ENCODE assay signal across 24 cellular contexts in the genomic region with DNA sequence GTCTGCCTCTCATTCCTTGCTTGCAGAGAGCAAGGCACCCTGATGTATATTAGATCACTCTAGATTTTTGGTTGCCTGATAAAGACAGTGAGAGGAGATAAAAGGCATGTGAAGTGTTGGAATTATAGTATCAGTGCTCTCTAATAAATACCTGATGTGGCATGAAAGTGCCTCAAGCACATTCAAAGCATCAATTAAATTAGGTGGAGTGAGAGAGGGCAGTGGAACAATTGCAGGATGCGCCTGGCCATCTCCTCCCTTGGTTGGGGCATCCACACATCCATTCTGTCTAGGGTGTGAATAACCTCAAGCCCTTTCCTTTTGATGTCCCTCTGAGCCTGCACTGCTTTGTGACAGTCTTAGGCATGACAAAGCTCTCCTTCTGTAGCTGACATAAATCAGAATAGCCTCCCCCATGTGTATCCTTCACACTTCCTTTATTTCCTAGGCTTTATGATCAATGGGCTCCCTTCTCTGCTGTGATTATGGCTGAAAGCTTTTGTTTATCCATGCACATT. TPM values are rescaled to one million over a fixed set of nuclear protein-coding genes. Genes with fewer than 3 reads are reported as not detected.
DNase-seq lines count a peak whose midpoint lies in the region; ATAC-seq and TF ChIP-seq lines count a peak whose summit lies in the region.
"Had no signal": no experiment of that assay in that cellular context is flagged by ENCODE, and none has a peak within 500 bp of the region (broad histone marks: within the 10 kb centered on the region; RNA-seq: fewer than 3 reads in every experiment).

No MANE protein-coding gene starts in this region.

- TF ChIP-seq CTCF in thyroid gland (IDR thresholded peaks at IDR 0.05), result no peak

- intact Hi-C loops in thyroid gland (cut with DNase I), result loop anchor here (5.0 kb wide), 2 partner anchors 113 to 188 kb away; no protein-coding TSS in a partner anchor

- peaks cover 64% of the 10 kb centered on the region for H3K4me1 Mint-ChIP-seq in activated T-cell treated with anti-CD3 and anti-CD28 coated beads, Interleukin-2, amount 50 U/mL, for 24 hours (ENCODE audit: low read depth)

- H3K9me3 Mint-ChIP-seq in activated T-cell treated with anti-CD3 and anti-CD28 coated beads, Interleukin-2, amount 50 U/mL, for 24 hours, result no peaks in the 10 kb centered on the region
- H3K9me3 Mint-ChIP-seq: activated B cell treated with CpG ODN at 0.5 μM for 24 hours; CD4-positive, alpha-beta T cell had no signal

- H3K27ac Mint-ChIP-seq in activated T-cell treated with anti-CD3 and anti-CD28 coated beads, Interleukin-2, amount 50 U/mL, for 24 hours, result peak overlapping the region; percentile 87
- H3K27ac Mint-ChIP-seq: activated B cell treated with CpG ODN at 0.5 μM for 24 hours; CD4-positive, alpha-beta T cell had no signal

- peaks cover 6% of the 10 kb centered on the region for H3K27me3 Mint-ChIP-seq in activated T-cell treated with anti-CD3 and anti-CD28 coated beads, Interleukin-2, amount 50 U/mL, for 24 hours
- H3K27me3 Mint-ChIP-seq: CD4-positive, alpha-beta T cell had no signal

- WGBS in thyroid gland, 2 donors, result 85 to 92% methylated on average over 1 of the region's 1 CpG

- H3K36me3 Mint-ChIP-seq in activated T-cell treated with anti-CD3 and anti-CD28 coated beads, Interleukin-2, amount 50 U/mL, for 24 hours (ENCODE audit: low read depth), result peaks cover 2% of the 10 kb centered on the region

- ATAC-seq in GM21723 (IDR thresholded peaks at IDR 0.05; ENCODE audit: unreplicated experiment) (no peak), GM21786 (IDR thresholded peaks at IDR 0.05; ENCODE audit: unreplicated experiment) (no peak)

- H3K9ac ChIP-seq in adipocyte (ENCODE audit: low read length), result peak overlapping the region; percentile 96

- H3K9me3 ChIP-seq in adipocyte (ENCODE audit: control insufficient read depth, low read length), result no peaks in the 10 kb centered on the region
- H3K9me3 ChIP-seq in thyroid gland, result no peaks in the 10 kb centered on the region
- H3K9me3 ChIP-seq: ascending aorta, stomach, uterus had no signal

- TF ChIP-seq POLR2A in thyroid gland (IDR thresholded peaks at IDR 0.05), result no peak

- H3K27me3 ChIP-seq in adipocyte (replicated peaks; ENCODE audit: control insufficient read depth, insufficient read depth, low read length), result no peaks in the 10 kb centered on the region
- H3K27me3 ChIP-seq in thyroid gland, result no peaks in the 10 kb centered on the region
- H3K27me3 ChIP-seq: ascending aorta, stomach, uterus had no signal

- no peak for DNase-seq in activated T-cell treated with anti-CD3 and anti-CD28 coated beads, Interleukin-2, amount 50 U/mL, for 24 hours
- DNase-seq in activated T-cell treated with anti-CD3 and anti-CD28 coated beads, Interleukin-2, amount 50 U/mL, for 1 hour, result no peak
- DNase-seq in adipocyte (ENCODE audit: low read depth) (no peak), left kidney (ENCODE audit: low read depth, low spot score) (peak; percentile 80), thyroid gland (no peak), glomerular visceral epithelial cell (ENCODE audit: extremely low spot score) (no peak)
- DNase-seq: ACHN; activated B cell treated with CpG ODN at 0.5 μM for 24 hours; activated gamma-delta T cell; CD4-positive, alpha-beta T cell; cortex of kidney; DMS79 treated with DMSO at 0.1 percent for 48 hours; erythroblast; midbrain; MM.1S; NCI-H187 treated with DMSO at 0.1 percent for 48 hours; NCI-H510A treated with DMSO at 0.1 percent for 48 hours; SHP77 treated with DMSO at 0.1 percent for 48 hours; stimulated activated CD4-positive, alpha-beta T cell treated with anti-CD3 and anti-CD28 coated beads, Interleukin-15, amount 100 ng/mL, for 24 hours; stomach; uterus had no signal

- peaks cover 90% of the 10 kb centered on the region for H3K4me1 ChIP-seq in adipocyte (ENCODE audit: control insufficient read depth, insufficient read depth, low read length)
- H3K4me1 ChIP-seq in thyroid gland, result peaks cover 54 to 69% of the 10 kb centered on the region in 2 donors

- peak overlapping the region; percentile 52 for H3K4me3 ChIP-seq in adipocyte (ENCODE audit: low read length)
- H3K4me3 ChIP-seq in thyroid gland (replicated peaks in 1 of 3), result no peak overlapping the region
- H3K4me3 ChIP-seq: ascending aorta, stomach, uterus had no signal

- H3K4me3 Mint-ChIP-seq in activated T-cell treated with anti-CD3 and anti-CD28 coated beads, Interleukin-2, amount 50 U/mL, for 24 hours, result no peak overlapping the region
- H3K4me3 Mint-ChIP-seq: activated B cell treated with CpG ODN at 0.5 μM for 24 hours; CD4-positive, alpha-beta T cell had no signal

- H3K36me3 ChIP-seq in adipocyte (ENCODE audit: control insufficient read depth, insufficient read depth, low read length, severe bottlenecking) (peaks cover 63% of the 10 kb centered on the region), thyroid gland (peaks cover 29 to 36% of the 10 kb centered on the region in 2 donors)
- H3K36me3 ChIP-seq: uterus had no signal

- H3K27ac ChIP-seq in thyroid gland, result peak overlapping the region; percentile 14 to 73 (median 53)

RNA-seq across cellular contexts. Expression of a gene that starts 13.6 kb away (rescaled TPM):
- total RNA-seq in thyroid gland, result 100 to 1,000 TPM; 459 to 634 (median 503) TPM
- total RNA-seq: activated B cell treated with CpG ODN at 0.5 μM for 24 hours had no signal
